15 cellular contexts compared by ENCODE assay signal in the genomic region with DNA sequence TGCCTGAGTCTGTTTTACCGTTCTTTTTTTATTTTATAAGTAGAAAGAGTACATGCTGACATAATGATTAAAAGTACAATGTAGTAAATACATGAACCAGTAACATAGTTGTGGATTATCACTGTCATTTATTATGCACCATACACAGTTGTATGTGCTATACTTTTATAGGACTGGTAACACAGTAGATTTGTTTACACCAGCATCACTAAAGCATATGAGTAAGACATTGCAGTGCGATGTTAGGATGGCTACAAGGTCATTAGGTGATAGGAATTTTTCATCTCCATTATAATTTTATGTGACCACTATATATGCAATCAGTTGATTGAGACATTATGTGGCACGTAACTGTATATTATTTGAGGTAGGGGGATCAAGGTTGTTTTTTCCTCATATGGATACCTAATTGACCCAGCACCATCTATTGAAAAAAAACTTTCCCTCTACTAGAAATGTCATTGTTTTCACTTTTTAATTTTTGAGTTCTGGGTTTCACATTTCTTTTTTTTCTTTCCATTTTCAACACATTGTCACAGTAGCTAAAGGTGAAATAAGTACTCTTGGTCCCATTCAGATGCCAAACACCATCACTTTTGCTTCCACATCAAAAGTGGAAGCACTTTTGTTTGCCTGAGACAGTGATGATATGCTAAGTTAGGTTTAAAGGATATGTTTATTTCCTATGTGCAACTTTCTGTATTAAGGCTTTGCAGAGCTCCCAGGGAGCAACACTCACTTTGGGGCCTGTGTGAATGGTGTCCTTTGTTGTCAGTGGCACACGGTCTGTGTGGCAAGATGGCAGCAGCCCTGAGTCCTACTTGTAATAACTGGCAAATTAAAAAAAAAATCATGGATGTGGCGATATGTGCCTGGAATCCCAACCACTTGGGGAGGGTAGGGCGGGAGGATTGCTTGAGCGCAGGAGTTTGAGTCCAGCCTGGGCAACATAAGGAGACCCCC. TPM values are rescaled to one million over a fixed set of nuclear protein-coding genes. Genes with fewer than 3 reads are reported as not detected.
DNase-seq lines count a peak whose midpoint lies in the region; ATAC-seq, FAIRE-seq and TF ChIP-seq lines count a peak whose summit lies in the region.
"Had no signal": no experiment of that assay in that cellular context is flagged by ENCODE, and none has a peak within 500 bp of the region (broad histone marks: within the 10 kb centered on the region; RNA-seq: fewer than 3 reads in every experiment).

No MANE protein-coding gene starts in this region.

- no peak overlapping the region for H4K91ac ChIP-seq in IMR-90 (ENCODE audit: insufficient read depth, low read depth, low read length)

- no peak overlapping the region for H3K4me2 ChIP-seq in IMR-90 (ENCODE audit: low read depth, low read length)

- H2BK120ac ChIP-seq in IMR-90 (ENCODE audit: low read depth, low read length): no peak overlapping the region

- H3K23ac ChIP-seq in IMR-90 (ENCODE audit: low read depth, low read length): peak overlapping the region; percentile 68; the same call in 1 of the 2 replicates

- intact Hi-C loops in IMR-90 (cut with micrococcal nuclease): no loop called here
- intact Hi-C loops in head of caudate nucleus (cut with DNase I): no loop called here

- no peak for TF ChIP-seq POLR2A in IMR-90 (IDR thresholded peaks at IDR 0.05; ENCODE audit: low read depth, low read length)

- no peak overlapping the region for H3K27ac ChIP-seq in IMR-90 (ENCODE audit: insufficient read depth, low read length)

- no peak overlapping the region; the same call in 1 of the 2 replicates for H3K4ac ChIP-seq in IMR-90 (ENCODE audit: low read depth, low read length)

- dilution Hi-C loops in IMR-90 (cut with HindIII; ENCODE audit: low sequenced_read_pairs, unreplicated experiment): no loop called here

- ATAC-seq in IMR-90 (ENCODE audit: low read depth) (peak; percentile 28; the same call in 1 of the 2 replicates), HG03280 (IDR thresholded peaks at IDR 0.05; ENCODE audit: unreplicated experiment) (no peak), GM18517 (IDR thresholded peaks at IDR 0.05; ENCODE audit: unreplicated experiment) (no peak)

- H2AK5ac ChIP-seq in IMR-90 (ENCODE audit: low read depth, low read length): no peak overlapping the region

- no peak overlapping the region for H2BK15ac ChIP-seq in IMR-90 (ENCODE audit: low read depth, low read length)

- in situ Hi-C loops in IMR-90 (cut with MboI; ENCODE audit: low sequenced_read_pairs): no loop called here

- no peak overlapping the region for H3K9ac ChIP-seq in IMR-90 (ENCODE audit: low read depth, low read length)

- H3K9me3 ChIP-seq in IMR-90 (ENCODE audit: control insufficient read depth, insufficient read depth, low read length): no peaks in the 10 kb centered on the region

- H2AFZ ChIP-seq in IMR-90 (replicated peaks; ENCODE audit: low read length, poor library complexity): no peak overlapping the region

- H3K56ac ChIP-seq in IMR-90 (ENCODE audit: extremely low read depth, insufficient read depth, low read length): no peak overlapping the region

- CTCF ChIA-PET in IMR-90 (lab: Yijun Ruan, JAX): interaction anchor here (0.9 to 1.0 kb wide), 2 partner anchors 15 to 23 kb away, joined by 4 to 10 read pairs; no protein-coding TSS in a partner anchor

- no peak for DNase-seq in D721Med (ENCODE audit: insufficient read length, low spot score)
- DNase-seq in IMR-90: no peak
- peak in 23 of 42 donors; percentile 7 to 55 (median 27) for DNase-seq in head of caudate nucleus
- DNase-seq in pons (ENCODE audit: low spot score): peak; percentile 74
- no peak for DNase-seq in activated naive CD4-positive, alpha-beta T cell (lab: John Stamatoyannopoulos, UW)
- DNase-seq in NCI-H2081 treated with DMSO at 0.1 percent for 48 hours (lab: John Stamatoyannopoulos, UW): no peak
- DNase-seq: DMS 273 treated with DMSO at 0.1 percent for 48 hours, H7, Karpas-422, MM.1S, NCI-H187 treated with DMSO at 0.1 percent for 48 hours, NCI-H69, SIG-M5 had no signal

- no peak for TF ChIP-seq CTCF in D721Med (IDR thresholded peaks at IDR 0.05; ENCODE audit: insufficient read depth, missing control alignments)
- no peak for TF ChIP-seq CTCF in IMR-90 (conservative IDR thresholded peaks at IDR 0.05; ENCODE audit: low read depth, low read length)

- H2BK5ac ChIP-seq in IMR-90 (ENCODE audit: low read depth, low read length, poor library complexity, severe bottlenecking): no peak overlapping the region

- H3K27me3 ChIP-seq in IMR-90 (ENCODE audit: control insufficient read depth, insufficient read depth, low read length): no peaks in the 10 kb centered on the region

- POLR2A ChIA-PET in IMR-90 (lab: Charles Lee; ENCODE audit: unreplicated experiment): no interaction called here

- H2BK20ac ChIP-seq in IMR-90 (ENCODE audit: low read depth, low read length): no peak overlapping the region

- no peak overlapping the region for H4K5ac ChIP-seq in IMR-90 (ENCODE audit: low read depth, low read length)

- peaks cover 10% of the 10 kb centered on the region; the same call in 1 of the 2 replicates for H4K20me1 ChIP-seq in IMR-90 (ENCODE audit: insufficient read depth, low read length)

- no peak overlapping the region for H3K14ac ChIP-seq in IMR-90 (replicated peaks; ENCODE audit: low read depth, low read length)

- TF ChIP-seq RAD21 in IMR-90 (IDR thresholded peaks at IDR 0.05; ENCODE audit: low read length): no peak

- H3K36me3 ChIP-seq in IMR-90 (ENCODE audit: control insufficient read depth, insufficient read depth, low read length): no peaks in the 10 kb centered on the region

- peaks cover 17 to 35% of the 10 kb centered on the region in 2 experiments; a peak in 3 of 4 replicates for H3K79me1 ChIP-seq in IMR-90 (ENCODE audit: low read depth in 1 of 2, low read length in 2 of 2)

- H3K9me1 ChIP-seq in IMR-90 (ENCODE audit: insufficient read depth, low read length): peaks cover 5% of the 10 kb centered on the region; the same call in 1 of the 2 replicates

- H4K8ac ChIP-seq in IMR-90 (ENCODE audit: low read depth in 2 of 2, low read length in 2 of 2): no peak overlapping the region

- peak; percentile 67 for FAIRE-seq in D721Med (lab: Jason Lieb, UNC)

- H2AK9ac ChIP-seq in IMR-90 (replicated peaks; ENCODE audit: low read depth, low read length, poor library complexity): no peak overlapping the region

- no peak overlapping the region for H3K18ac ChIP-seq in IMR-90 (ENCODE audit: low read depth, low read length)

- no CpG with 5 or more reads among the region's 7 CpGs for WGBS in IMR-90 (ENCODE audit: extremely low coverage in 2 of 2, insufficient read length in 1 of 2), 2 experiments

- peaks cover 6% of the 10 kb centered on the region for H3K4me1 ChIP-seq in IMR-90 (ENCODE audit: control insufficient read depth, insufficient read depth, low read length)

- BruUV-seq in IMR-90 (replicated peaks; lab: Mats Ljungman, UMichigan): no TSS peak

- no peak overlapping the region for H3K4me3 ChIP-seq in IMR-90 (ENCODE audit: insufficient read depth, low read depth, low read length)

TF ChIP-seq in IMR-90, 13 proteins besides CTCF, POLR2A, EP300 and RAD21:
- TF ChIP-seq BHLHE40 (IDR thresholded peaks at IDR 0.05; ENCODE audit: low read depth, low read length): no peak
- TF ChIP-seq SMC3 (IDR thresholded peaks at IDR 0.05; ENCODE audit: low read depth, low read length): no peak

RNA-seq across cellular contexts. Expression of a gene that starts 17.1 kb away (rescaled TPM):
- 9.1 and 15.8 TPM in 2 replicates for total RNA-seq in IMR-90 (2012; rRNA removed)
- polyA plus RNA-seq in IMR-90 (2012; rRNA removed): 9.5 and 9.7 TPM in 2 replicates
- 9.3 and 11.2 TPM in 2 replicates for polyA plus RNA-seq in IMR-90 (2012; cell fraction: cytosol; rRNA removed)
- 2.4 and 6.1 TPM in 2 replicates for polyA plus RNA-seq in IMR-90 (2012; cell fraction: nucleus; rRNA removed; ENCODE audit: low replicate concordance)

RNA-seq across cellular contexts. Expression of a gene that starts 33.3 kb away (rescaled TPM):
- total RNA-seq in IMR-90 (2012; rRNA removed): 16.7 and 26.1 TPM in 2 replicates
- polyA plus RNA-seq in IMR-90 (2012; rRNA removed): 7.6 and 8.7 TPM in 2 replicates
- polyA plus RNA-seq in IMR-90 (2012; cell fraction: cytosol; rRNA removed): 4.7 and 10.8 TPM in 2 replicates
- 2.5 and 3.7 TPM in 2 replicates for polyA plus RNA-seq in IMR-90 (2012; cell fraction: nucleus; rRNA removed; ENCODE audit: low replicate concordance)

Comparison
In these comparisons a context has a peak if more than half of its experiments do, and no peak if none do; other contexts are left out.
1. DNase-seq: peak in head of caudate nucleus (23 of 42) and pons (single experiment); none in D721Med (single experiment), IMR-90 (single experiment), activated naive CD4-positive, alpha-beta T cell (0 of 4) and NCI-H2081 treated with DMSO at 0.1 percent for 48 hours (single experiment).